10 cellular contexts compared by ENCODE assay signal in the genomic region with DNA sequence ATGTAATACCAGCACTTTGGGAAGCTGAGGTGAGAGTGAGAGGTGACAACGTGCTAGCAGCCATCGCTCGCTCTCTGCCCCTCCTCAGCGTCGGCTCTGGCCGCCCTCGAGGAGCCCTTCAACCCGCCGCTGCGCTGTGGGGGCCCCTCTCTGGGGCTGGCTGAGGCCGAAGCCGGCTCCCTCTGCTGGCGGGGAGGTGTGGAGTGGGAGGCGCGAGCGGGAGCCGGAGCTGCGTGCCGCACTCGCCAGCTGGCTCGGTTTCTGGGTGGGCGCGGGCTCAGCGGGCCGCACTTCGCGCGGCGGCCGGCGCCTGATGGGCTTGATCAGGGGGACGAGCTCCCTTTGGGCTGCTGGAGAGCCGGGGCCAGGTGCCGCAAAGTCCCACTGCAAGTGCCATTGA.
DNase-seq lines count a peak whose midpoint lies in the region; ATAC-seq and TF ChIP-seq lines count a peak whose summit lies in the region.
"Had no signal": no experiment of that assay in that cellular context is flagged by ENCODE, and none has a peak within 500 bp of the region (broad histone marks: within the 10 kb centered on the region; RNA-seq: fewer than 3 reads in every experiment).

No MANE protein-coding gene starts in this region.

- no peak overlapping the region for H3K27ac ChIP-seq in heart right ventricle
- no peak overlapping the region for H3K27ac ChIP-seq in smooth muscle cell (ENCODE audit: low read depth)

- TF ChIP-seq CTCF in GM12875 (IDR thresholded peaks at IDR 0.05; ENCODE audit: borderline replicate concordance, insufficient read depth, low read depth, low read length) (peak; percentile 44), heart right ventricle (IDR thresholded peaks at IDR 0.05) (peak in 7 of 9 donors; percentile 13 to 42 (median 32)), smooth muscle cell (IDR thresholded peaks at IDR 0.05; ENCODE audit: borderline replicate concordance, insufficient read depth, poor library complexity, severe bottlenecking) (peak; percentile 31)

- H3K4me2 ChIP-seq in smooth muscle cell = peak overlapping the region; percentile 89

- POLR2A ChIA-PET in activated CD4-positive, alpha-beta memory T cell treated with anti-CD3 and anti-CD28 coated beads, Interleukin-2, amount 10 ng/mL, durations not matched to agents 7 days and 5 days (lab: Charles Lee) = no interaction called here

- H3K4me3 ChIP-seq in GM12875 (ENCODE audit: low read depth, low read length) (no peak overlapping the region), heart right ventricle (peak overlapping the region in 7 of 10 donors; percentile 8 to 46 (median 24)), smooth muscle cell (peak overlapping the region; percentile 46)

- intact Hi-C loops in heart right ventricle (cut with DNase I) = no loop called here

- H4K20me1 ChIP-seq in smooth muscle cell (ENCODE audit: low read depth) = no peaks in the 10 kb centered on the region

- DNase-seq in SK-N-DZ (ENCODE audit: low spot score) (peak; percentile 22), heart right ventricle (peak in 1 of 2 donors; percentile 14), smooth muscle cell (lab: John Stamatoyannopoulos, UW; ENCODE audit: unreplicated experiment) (no peak), kidney glomerular epithelial cell (lab: John Stamatoyannopoulos, UW) (no peak), GM19240 (ENCODE audit: insufficient read length, low spot score) (no peak)
- DNase-seq in activated CD4-positive, alpha-beta memory T cell treated with anti-CD3 and anti-CD28 coated beads, Interleukin-2, amount 10 ng/mL, durations not matched to agents 7 days and 5 days = no peak
- DNase-seq: NCI-H1694; stimulated activated naive B cell treated with anti-CD40 and anti-IgM and Interleukin-4, amounts not matched to agents 10 μg/mL and 1 μg/mL and 100 μg/mL, for 72 hours had no signal

- H3F3A ChIP-seq in smooth muscle cell (ENCODE audit: low read depth) = no peaks in the 10 kb centered on the region

- no peak overlapping the region for H3K9ac ChIP-seq in smooth muscle cell (ENCODE audit: low read depth)

- H3K36me3 ChIP-seq in heart right ventricle (no peaks in the 10 kb centered on the region), smooth muscle cell (ENCODE audit: low read depth) (no peaks in the 10 kb centered on the region)

- H2AFZ ChIP-seq in smooth muscle cell (ENCODE audit: low read depth) = peak overlapping the region; percentile 88

- H3K27me3 ChIP-seq in heart right ventricle = peaks cover 0 to 36% (median 16%) of the 10 kb centered on the region in 7 donors
- H3K27me3 ChIP-seq in smooth muscle cell (ENCODE audit: low read depth) = no peaks in the 10 kb centered on the region

- no peaks in the 10 kb centered on the region for H3K36me3 Mint-ChIP-seq in activated CD4-positive, alpha-beta memory T cell treated with anti-CD3 and anti-CD28 coated beads, Interleukin-2, amount 10 ng/mL, durations not matched to agents 7 days and 5 days (ENCODE audit: low read depth)
- H3K36me3 Mint-ChIP-seq: stimulated activated naive B cell treated with anti-CD40 and anti-IgM and Interleukin-4, amounts not matched to agents 10 μg/mL and 1 μg/mL and 100 μg/mL, for 72 hours had no signal

- no peaks in the 10 kb centered on the region for H3K9me3 Mint-ChIP-seq in activated CD4-positive, alpha-beta memory T cell treated with anti-CD3 and anti-CD28 coated beads, Interleukin-2, amount 10 ng/mL, durations not matched to agents 7 days and 5 days
- H3K9me3 Mint-ChIP-seq: stimulated activated naive B cell treated with anti-CD40 and anti-IgM and Interleukin-4, amounts not matched to agents 10 μg/mL and 1 μg/mL and 100 μg/mL, for 72 hours had no signal

- H3K27me3 Mint-ChIP-seq in activated CD4-positive, alpha-beta memory T cell treated with anti-CD3 and anti-CD28 coated beads, Interleukin-2, amount 10 ng/mL, durations not matched to agents 7 days and 5 days = peaks cover 6% of the 10 kb centered on the region

- H3K4me1 Mint-ChIP-seq in activated CD4-positive, alpha-beta memory T cell treated with anti-CD3 and anti-CD28 coated beads, Interleukin-2, amount 10 ng/mL, durations not matched to agents 7 days and 5 days = no peaks in the 10 kb centered on the region
- H3K4me1 Mint-ChIP-seq: stimulated activated naive B cell treated with anti-CD40 and anti-IgM and Interleukin-4, amounts not matched to agents 10 μg/mL and 1 μg/mL and 100 μg/mL, for 72 hours had no signal

- H3K4me1 ChIP-seq in heart right ventricle (no peaks in the 10 kb centered on the region), smooth muscle cell (ENCODE audit: low read depth) (no peaks in the 10 kb centered on the region)

- ATAC-seq in heart right ventricle = peak in 3 of 8 donors; percentile 20 to 64 (median 49)
- no peak for ATAC-seq in GM19035 (IDR thresholded peaks at IDR 0.05; ENCODE audit: unreplicated experiment)

- H3K9me3 ChIP-seq in heart right ventricle (no peaks in the 10 kb centered on the region), smooth muscle cell (replicated peaks; ENCODE audit: low read depth) (no peaks in the 10 kb centered on the region)

- H3K79me2 ChIP-seq in smooth muscle cell (ENCODE audit: low read depth) = no peaks in the 10 kb centered on the region

- H3K4me3 Mint-ChIP-seq in activated CD4-positive, alpha-beta memory T cell treated with anti-CD3 and anti-CD28 coated beads, Interleukin-2, amount 10 ng/mL, durations not matched to agents 7 days and 5 days = no peak overlapping the region
- H3K4me3 Mint-ChIP-seq: stimulated activated naive B cell treated with anti-CD40 and anti-IgM and Interleukin-4, amounts not matched to agents 10 μg/mL and 1 μg/mL and 100 μg/mL, for 72 hours had no signal

- WGBS in heart right ventricle, 2 donors = 32 to 48% methylated on average over 33 to 34 of the region's 34 CpGs
- 10% methylated on average over 13 of the region's 34 CpGs for WGBS in smooth muscle cell (ENCODE audit: low lambda C conversion rate)

- H3K27ac Mint-ChIP-seq in activated CD4-positive, alpha-beta memory T cell treated with anti-CD3 and anti-CD28 coated beads, Interleukin-2, amount 10 ng/mL, durations not matched to agents 7 days and 5 days = no peak overlapping the region
- H3K27ac Mint-ChIP-seq: stimulated activated naive B cell treated with anti-CD40 and anti-IgM and Interleukin-4, amounts not matched to agents 10 μg/mL and 1 μg/mL and 100 μg/mL, for 72 hours had no signal

- CTCF ChIA-PET in activated CD4-positive, alpha-beta memory T cell treated with anti-CD3 and anti-CD28 coated beads, Interleukin-2, amount 10 ng/mL, durations not matched to agents 7 days and 5 days (lab: Charles Lee) = interaction anchor here (0.6 to 1.7 kb wide), 11 partner anchors 8 to 296 kb away, joined by 3 to 5 read pairs (median 3); no protein-coding TSS in a partner anchor
